Comparison of ENCODE assay signal across 1 cellular context in genomic region chr14:54532111-54533012, GRCh38.
TF ChIP-seq lines count a peak whose summit lies in the region.

No MANE protein-coding gene starts in this region.

TF ChIP-seq in WTC11, 78 proteins besides CTCF, POLR2A, EP300 and RAD21 (continued from another document):
- TF ChIP-seq AFF4 (CRISPR knock-in tag; IDR thresholded peaks at IDR 0.05; ENCODE audit: borderline replicate concordance) (no peak), ELF4 (CRISPR knock-in tag; IDR thresholded peaks at IDR 0.05; ENCODE audit: low read depth) (no peak), GABPB1 (CRISPR knock-in tag; IDR thresholded peaks at IDR 0.05) (no peak), IRF2 (CRISPR knock-in tag; IDR thresholded peaks at IDR 0.05; ENCODE audit: borderline replicate concordance, low read depth) (no peak), STAT6 (CRISPR knock-in tag; conservative IDR thresholded peaks at IDR 0.05; ENCODE audit: low read depth) (no peak)
